9 cellular contexts compared by ENCODE assay signal in genomic region chr12:14769837-14770494, GRCh38. TPM values are rescaled to one million over a fixed set of nuclear protein-coding genes. Genes with fewer than 3 reads are reported as not detected.
DNase-seq lines count a peak whose midpoint lies in the region; ATAC-seq and TF ChIP-seq lines count a peak whose summit lies in the region.
"Had no signal": no experiment of that assay in that cellular context is flagged by ENCODE, and none has a peak within 500 bp of the region (broad histone marks: within the 10 kb centered on the region; RNA-seq: fewer than 3 reads in every experiment).

No MANE protein-coding gene starts in this region.

- H3K27ac Mint-ChIP-seq in chondrocyte (ENCODE audit: unreplicated experiment) = peak overlapping the region; percentile 99

- H3K4me3 Mint-ChIP-seq in chondrocyte (ENCODE audit: unreplicated experiment) = peak overlapping the region; percentile 97

- H3K27ac ChIP-seq in AG04450 (ENCODE audit: low read depth, low read length) = peak overlapping the region; percentile 91

- H3K27me3 ChIP-seq in AG04450 (ENCODE audit: control insufficient read depth, insufficient read depth, low read length) = no peaks in the 10 kb centered on the region

- H3K4me1 Mint-ChIP-seq in chondrocyte (ENCODE audit: low read depth) = peaks cover 53% of the 10 kb centered on the region

- peaks cover 7% of the 10 kb centered on the region for H3K36me3 Mint-ChIP-seq in chondrocyte (ENCODE audit: low read depth)

- DNase-seq in AG04450 (ENCODE audit: low read depth, low spot score) (no peak), NCI-H2171 (lab: John Stamatoyannopoulos, UW) (peak; percentile 38), chondrocyte (ENCODE audit: low spot score) (no peak), left colon (peak; percentile 84 to 91)
- DNase-seq in activated CD4-positive, CD25-positive, alpha-beta regulatory T cell treated with anti-CD3 and anti-CD28 coated beads, Interleukin-2, amount 50 U/mL, for 72 hours = peak; percentile 91
- DNase-seq in stimulated activated CD4-positive, alpha-beta T cell treated with anti-CD3 and anti-CD28 coated beads, Interleukin-1b, Interleukin-23, amount 100 ng/mL, for 48 hours = peak; percentile 92

- H3K9me3 Mint-ChIP-seq in chondrocyte (ENCODE audit: low read depth) = peaks cover 7% of the 10 kb centered on the region

- peak overlapping the region; percentile 92 for H3K4me3 ChIP-seq in AG04450 (ENCODE audit: low read depth, low read length)
- H3K4me3 ChIP-seq: K562 had no signal

- ATAC-seq in HG03064 (IDR thresholded peaks at IDR 0.05; ENCODE audit: low read depth, unreplicated experiment) = peak; percentile 31
- peak; percentile 60 for ATAC-seq in left colon
- ATAC-seq: K562 had no signal

- POLR2A ChIA-PET in AG04450 (lab: Yijun Ruan, JAX) = interaction anchor here (1.5 to 2.4 kb wide), 3 partner anchors 14 to 67 kb away, joined by 4 to 19 read pairs (median 6); partner anchors contain the start of genes C12orf60 and WBP11

- H3K9me3 ChIP-seq in AG04450 (ENCODE audit: control insufficient read depth, insufficient read depth, low read length) = peaks cover 7% of the 10 kb centered on the region

- peak; percentile 92 for TF ChIP-seq POLR2A in GM18526 (IDR thresholded peaks at IDR 0.05; ENCODE audit: extremely low read depth, insufficient read length)

- CTCF ChIA-PET in AG04450 (lab: Charles Lee) = interaction anchor here (0.6 to 2.6 kb wide), 12 partner anchors 11 to 1218 kb away, joined by 3 to 14 read pairs (median 6); partner anchors contain the start of genes C12orf60 and WBP11

- H3K27me3 Mint-ChIP-seq in chondrocyte (ENCODE audit: low read depth) = no peaks in the 10 kb centered on the region

- intact Hi-C loops in left colon (cut with DNase I, micrococcal nuclease) = no loop called here

- TF ChIP-seq CTCF in AG04450 (IDR thresholded peaks at IDR 0.05; ENCODE audit: low read depth, low read length) (peak; percentile 76), chondrocyte (IDR thresholded peaks at IDR 0.05) (peak; percentile 85)

RNA-seq across cellular contexts. Expression of gene WBP11, which starts 33.3 kb away (rescaled TPM):
- polyA plus RNA-seq in AG04450 (2011; rRNA removed) = 13.2 and 16.5 TPM in 2 replicates
- 7.7 and 9.9 TPM in 2 replicates for polyA minus RNA-seq in AG04450 (2011; rRNA and poly(A)+ RNA removed)
- 46.2 to 55.5 TPM (median 51.1 TPM) in 3 replicates for total RNA-seq in chondrocyte
- 10 to 100 TPM; 38.0 to 44.1 TPM for total RNA-seq in left colon

RNA-seq across cellular contexts. Expression of gene C12orf60, which starts 33.5 kb away (rescaled TPM):
- polyA plus RNA-seq in AG04450 (2011; rRNA removed) = 0.57 and 1.0 TPM in 2 replicates
- 0.35 and 0.46 TPM in 2 replicates for polyA minus RNA-seq in AG04450 (2011; rRNA and poly(A)+ RNA removed)
- total RNA-seq in chondrocyte = 0.82 to 1.0 TPM (median 0.92 TPM) in 3 replicates
- total RNA-seq in left colon = under 1 TPM; 0.31 to 0.89 TPM

RNA-seq across cellular contexts. Expression of gene SMCO3, which starts 44.0 kb away (rescaled TPM):
- polyA plus RNA-seq in AG04450 (2011; rRNA removed) = 0.05 TPM in 1 of 2 replicates, not detected in the other
- polyA minus RNA-seq in AG04450 (2011; rRNA and poly(A)+ RNA removed) = not detected in 2 replicates
- 0.15 to 0.17 TPM in 2 of 3 replicates, not detected in the other for total RNA-seq in chondrocyte
- not detected for total RNA-seq in left colon
- total RNA-seq: K562 had no signal

Comparison
In these comparisons a context has a peak if more than half of its experiments do, and no peak if none do; other contexts are left out.
1. DNase-seq: peak in NCI-H2171 (single experiment), activated CD4-positive, CD25-positive, alpha-beta regulatory T cell treated with anti-CD3 and anti-CD28 coated beads, Interleukin-2, amount 50 U/mL, for 72 hours (single experiment), left colon (2 of 2) and stimulated activated CD4-positive, alpha-beta T cell treated with anti-CD3 and anti-CD28 coated beads, Interleukin-1b, Interleukin-23, amount 100 ng/mL, for 48 hours (single experiment); none in AG04450 (single experiment) and chondrocyte (single experiment).